ENCODE assay signal across 8 cellular contexts in the genomic region with DNA sequence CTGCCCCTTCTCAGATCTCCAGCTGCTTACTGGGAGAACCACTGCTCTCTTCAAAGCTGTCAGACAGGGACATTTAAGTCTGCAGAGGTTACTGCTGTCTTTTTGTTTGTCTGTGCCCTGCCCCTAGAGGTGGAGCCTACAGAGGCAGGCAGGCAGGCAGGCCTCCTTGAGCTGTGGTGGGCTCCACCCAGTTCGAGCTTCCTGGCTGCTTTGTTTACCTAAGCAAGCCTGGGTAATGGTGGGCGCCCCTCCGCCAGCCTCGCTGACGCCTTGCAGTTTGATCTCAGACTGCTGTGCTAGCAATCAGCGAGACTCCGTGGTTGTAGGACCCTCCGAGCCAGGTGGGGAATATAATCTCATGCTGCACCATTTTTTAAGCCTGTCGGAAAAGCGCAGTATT.
DNase-seq lines count a peak whose midpoint lies in the region; ATAC-seq and TF ChIP-seq lines count a peak whose summit lies in the region.
"Not testable (repeated sequence)": the region's sequence is repeated elsewhere in the genome, so short reads cannot be mapped to it uniquely, and the experiment has no call there.

No MANE protein-coding gene starts in this region.

- not testable (repeated sequence) for H3K27ac ChIP-seq in esophagus (ENCODE audit: low read depth in 2 of 2, low read length in 1 of 2); left lung; neural progenitor cell

- not testable (repeated sequence) for H3K9me3 Mint-ChIP-seq in neural progenitor cell; stimulated activated naive CD8-positive, alpha-beta T cell treated with anti-CD3 and anti-CD28 coated beads, Interleukin-15, amount 100 ng/mL, for 72 hours

- in situ Hi-C loops in astrocyte of the cerebellum (cut with HindIII; ENCODE audit: low sequenced_read_pairs): not testable (repeated sequence)

- H3K36me3 ChIP-seq in ES-I3 (ENCODE audit: insufficient read depth, low read length); esophagus (ENCODE audit: control insufficient read depth in 2 of 2, insufficient read depth in 2 of 2, low read length in 1 of 2); left lung; neural progenitor cell: not testable (repeated sequence)

- H3K4me3 ChIP-seq in astrocyte of the cerebellum (ENCODE audit: low read depth, low read length) (peak overlapping the region; percentile 3), esophagus (ENCODE audit: low read depth in 1 of 2, low read length in 2 of 2) (peak overlapping the region; percentile 31 to 37), left lung (peak overlapping the region; percentile 9 to 11), neural progenitor cell (peak overlapping the region; percentile 56)

- ATAC-seq in left lung; stimulated activated naive CD8-positive, alpha-beta T cell treated with anti-CD3 and anti-CD28 coated beads, Interleukin-15, amount 100 ng/mL, for 72 hours: not testable (repeated sequence)

- H4K20me1 ChIP-seq in neural progenitor cell (ENCODE audit: low read depth): not testable (repeated sequence)

- 22 to 29% methylated on average over 10 of the region's 10 CpGs for WGBS in esophagus, 2 donors

- not testable (repeated sequence) for H3K4me1 ChIP-seq in ES-I3 (ENCODE audit: insufficient read depth, low read length); esophagus (ENCODE audit: control insufficient read depth in 2 of 2, insufficient read depth in 2 of 2, low read length in 1 of 2); left lung; neural progenitor cell

- H3K9me3 ChIP-seq in ES-I3 (ENCODE audit: control insufficient read depth, insufficient read depth, low read length); esophagus (ENCODE audit: control insufficient read depth in 2 of 2, insufficient read depth in 1 of 2, low read depth in 1 of 2, low read length in 1 of 2); left lung; neural progenitor cell (ENCODE audit: low read depth): not testable (repeated sequence)

- intact Hi-C loops in left lung (cut with DNase I): not testable (repeated sequence)

- peak overlapping the region; percentile 83 for H3K4me3 Mint-ChIP-seq in neural progenitor cell
- peak overlapping the region; percentile 75 to 84 for H3K4me3 Mint-ChIP-seq in stimulated activated naive CD8-positive, alpha-beta T cell treated with anti-CD3 and anti-CD28 coated beads, Interleukin-15, amount 100 ng/mL, for 72 hours

- H3K27ac Mint-ChIP-seq in neural progenitor cell: not testable (repeated sequence)
- peak overlapping the region in 1 of 2 donors; percentile 92 for H3K27ac Mint-ChIP-seq in stimulated activated naive CD8-positive, alpha-beta T cell treated with anti-CD3 and anti-CD28 coated beads, Interleukin-15, amount 100 ng/mL, for 72 hours

- not testable (repeated sequence) for H3K27me3 ChIP-seq in esophagus (ENCODE audit: control insufficient read depth in 1 of 2, insufficient read depth in 2 of 2, low read length in 2 of 2); left lung; neural progenitor cell

- peak overlapping the region; percentile 59 for H3K4me2 ChIP-seq in neural progenitor cell

- H3K79me2 ChIP-seq in neural progenitor cell (ENCODE audit: low read depth): not testable (repeated sequence)

- peak overlapping the region; percentile 85 for H2AFZ ChIP-seq in neural progenitor cell (replicated peaks)

- H3F3A ChIP-seq in neural progenitor cell (ENCODE audit: low read depth): not testable (repeated sequence)

- peak overlapping the region; percentile 75 for H3K9ac ChIP-seq in ES-I3 (ENCODE audit: low read depth, low read length)
- not testable (repeated sequence) for H3K9ac ChIP-seq in neural progenitor cell

- not testable (repeated sequence) for H3K4me1 Mint-ChIP-seq in neural progenitor cell; stimulated activated naive CD8-positive, alpha-beta T cell treated with anti-CD3 and anti-CD28 coated beads, Interleukin-15, amount 100 ng/mL, for 72 hours

- not testable (repeated sequence) for H3K27me3 Mint-ChIP-seq in neural progenitor cell (ENCODE audit: insufficient read depth, low read depth); stimulated activated naive CD8-positive, alpha-beta T cell treated with anti-CD3 and anti-CD28 coated beads, Interleukin-15, amount 100 ng/mL, for 72 hours

- not testable (repeated sequence) for H3K36me3 Mint-ChIP-seq in neural progenitor cell

- not testable (repeated sequence) for TF ChIP-seq CTCF in astrocyte of the cerebellum (IDR thresholded peaks at IDR 0.05; ENCODE audit: low read depth, low read length, missing control alignments); left lung (IDR thresholded peaks at IDR 0.05); neural progenitor cell (IDR thresholded peaks at IDR 0.05)

- peak; percentile 2 for DNase-seq in T follicular helper cell (ENCODE audit: low read depth)
- DNase-seq in activated CD8-positive, alpha-beta memory T cell treated with anti-CD3 and anti-CD28 coated beads, Interleukin-2, amount 50 U/mL, for 48 hours: peak; percentile 42
- not testable (repeated sequence) for DNase-seq in astrocyte of the cerebellum (ENCODE audit: low read depth); left lung
- peak; percentile 13 for DNase-seq in neural progenitor cell (ENCODE audit: low spot score)
- peak; percentile 20 to 24 for DNase-seq in stimulated activated naive CD8-positive, alpha-beta T cell treated with anti-CD3 and anti-CD28 coated beads, Interleukin-15, amount 100 ng/mL, for 72 hours

Comparison
In these comparisons a context has a peak if more than half of its experiments do, and no peak if none do; other contexts are left out.
1. H3K4me3 ChIP-seq: peak in every context shown above with its lines; median percentile 56 in neural progenitor cell; 34 in esophagus; 10 in left lung; 3 in astrocyte of the cerebellum.